ENCODE assay signal across 26 cellular contexts in genomic region chr19:35879068-35879467, GRCh38. TPM values are rescaled to one million over a fixed set of nuclear protein-coding genes. Genes with fewer than 3 reads are reported as not detected.
A peak's percentile ranks its signal among the peaks of the same experiment; 100 is the strongest.
DNase-seq lines count a peak whose midpoint lies in the region; ATAC-seq, FAIRE-seq and TF ChIP-seq lines count a peak whose summit lies in the region.
"Had no signal": no experiment of that assay in that cellular context is flagged by ENCODE, and none has a peak within 500 bp of the region (broad histone marks: within the 10 kb centered on the region; RNA-seq: fewer than 3 reads in every experiment).

No MANE protein-coding gene starts in this region.

- no peaks in the 10 kb centered on the region for H3K9me3 Mint-ChIP-seq in activated T-cell treated with anti-CD3 and anti-CD28 coated beads, Interleukin-2, amount 50 U/mL, for 24 hours
- H3K9me3 Mint-ChIP-seq: activated CD8-positive, alpha-beta T cell treated with anti-CD3 and anti-CD28 coated beads for 36 hours; activated naive CD4-positive, alpha-beta T cell treated with anti-CD3 and anti-CD28 coated beads for 36 hours; brain; CD4-positive, alpha-beta T cell had no signal

- H3K79me2 ChIP-seq in H1 (ENCODE audit: control insufficient read depth in 1 of 2, insufficient read depth in 2 of 2, low read length in 2 of 2), result no peaks in the 10 kb centered on the region

- TF ChIP-seq EP300 in H1 (IDR thresholded peaks at IDR 0.05; ENCODE audit: borderline replicate concordance in 1 of 2, low read depth in 2 of 2, low read length in 2 of 2), result no peak

- H3K27ac ChIP-seq in HUES64 (ENCODE audit: low read depth, low read length), result no peak overlapping the region
- H3K27ac ChIP-seq in H1 (ENCODE audit: low read depth, low read length), result no peak overlapping the region
- H3K27ac ChIP-seq: adrenal gland, esophagus muscularis mucosa, KMS-11, neutrophil, sigmoid colon, stomach, uterus had no signal

- no peak overlapping the region for H3K23ac ChIP-seq in H1 (ENCODE audit: insufficient read length)

- H3K4me3 Mint-ChIP-seq in activated T-cell treated with anti-CD3 and anti-CD28 coated beads, Interleukin-2, amount 50 U/mL, for 24 hours, result no peak overlapping the region
- H3K4me3 Mint-ChIP-seq: activated CD4-positive, alpha-beta T cell treated with anti-CD3 and anti-CD28 coated beads for 36 hours; activated CD8-positive, alpha-beta T cell treated with anti-CD3 and anti-CD28 coated beads for 36 hours; activated naive CD4-positive, alpha-beta T cell treated with anti-CD3 and anti-CD28 coated beads for 36 hours; CD4-positive, alpha-beta T cell had no signal

- 44% methylated on average over 23 of the region's 23 CpGs for WGBS in HUES64
- 64% methylated on average over 16 of the region's 23 CpGs; no CpG with 5 or more reads in 1 of the 2 experiments for WGBS in H1 (ENCODE audit: extremely low coverage in 1 of 2, insufficient coverage in 1 of 2, insufficient read length in 1 of 2, insufficient replicate concordance in 2 of 2, low coverage in 1 of 2, low lambda C conversion rate in 2 of 2, missing lambda C conversion rate in 1 of 2), 2 experiments

- no peak overlapping the region for H3K14ac ChIP-seq in H1 (ENCODE audit: insufficient read length)

- peaks cover 26% of the 10 kb centered on the region for H3K27me3 Mint-ChIP-seq in activated T-cell treated with anti-CD3 and anti-CD28 coated beads, Interleukin-2, amount 50 U/mL, for 24 hours
- H3K27me3 Mint-ChIP-seq: brain had no signal

- no peak overlapping the region for H3K56ac ChIP-seq in H1 (replicated peaks; ENCODE audit: insufficient read length, low read depth, low read length)

- no peaks in the 10 kb centered on the region for H3K79me1 ChIP-seq in H1 (ENCODE audit: low read depth, low read length)

- H2AK5ac ChIP-seq in H1 (ENCODE audit: low read depth, low read length), result no peak overlapping the region

- DNase-seq in D721Med (ENCODE audit: insufficient read length, low spot score) (peak; percentile 1), H1 (ENCODE audit: low read depth in 1 of 2, low spot score in 2 of 2) (no peak), NCI-H82 (lab: John Stamatoyannopoulos, UW) (no peak)
- DNase-seq in activated T-cell treated with anti-CD3 and anti-CD28 coated beads, Interleukin-2, amount 50 U/mL, for 24 hours, result no peak
- DNase-seq: NCI-H187 treated with DMSO at 0.1 percent for 48 hours had no signal

- TF ChIP-seq CTCF in D721Med (IDR thresholded peaks at IDR 0.05; ENCODE audit: insufficient read depth, missing control alignments) (no peak), H1 (IDR thresholded peaks at IDR 0.05; ENCODE audit: control extremely low read depth in 1 of 3, insufficient read depth in 1 of 3, low read depth in 1 of 3, low read length in 3 of 3) (no peak)

- no peak overlapping the region for H3K4ac ChIP-seq in H1 (replicated peaks; ENCODE audit: insufficient read length, low read depth, low read length)

- no peak for TF ChIP-seq POLR2A in H1 (IDR thresholded peaks at IDR 0.05; ENCODE audit: control extremely low read depth in 1 of 2, low read depth in 2 of 2, low read length in 2 of 2)

- H3K4me2 ChIP-seq in H1 (ENCODE audit: insufficient read depth in 1 of 2, low read depth in 2 of 2, low read length in 2 of 2), result peak overlapping the region; percentile 1 to 41; a peak in 1 of 4 replicates
- H3K4me2 ChIP-seq: KMS-11 had no signal

- CTCF ChIA-PET in H1 (lab: Charles Lee; ENCODE audit: partially characterized antibody), result interaction anchor here (0.9 to 1.5 kb wide), 5 partner anchors 9 to 79 kb away, joined by 3 to 4 read pairs (median 3); no protein-coding TSS in a partner anchor

- no peaks in the 10 kb centered on the region for H4K20me1 ChIP-seq in H1 (replicated peaks in 1 of 2; ENCODE audit: control insufficient read depth in 1 of 2, insufficient read depth in 2 of 2, low read length in 2 of 2)

- no peak overlapping the region for H2AFZ ChIP-seq in H1 (ENCODE audit: low read length)

- peak overlapping the region; percentile 38; the same call in 1 of the 2 replicates for H3K4me3 ChIP-seq in HUES64 (ENCODE audit: low read length)
- peak overlapping the region in 1 of 4 experiments; percentile 30; a peak in 2 of 8 replicates for H3K4me3 ChIP-seq in H1 (ENCODE audit: extremely low read depth in 1 of 4, insufficient read depth in 2 of 4, low read depth in 3 of 4, low read length in 4 of 4)
- H3K4me3 ChIP-seq: adrenal gland, esophagus muscularis mucosa, sigmoid colon, stomach, uterus had no signal

- H3K9me3 ChIP-seq in HUES64 (ENCODE audit: insufficient read depth, low read depth, low read length) (no peaks in the 10 kb centered on the region), H1 (ENCODE audit: insufficient read depth in 2 of 2, low read depth in 1 of 2, low read length in 1 of 2) (no peaks in the 10 kb centered on the region)
- H3K9me3 ChIP-seq: adrenal gland, esophagus muscularis mucosa, neutrophil, sigmoid colon, stomach, uterus had no signal

- H2BK20ac ChIP-seq in H1 (ENCODE audit: low read length), result no peak overlapping the region

- no peaks in the 10 kb centered on the region for H3K36me3 ChIP-seq in HUES64 (ENCODE audit: insufficient read depth, low read length)
- H3K36me3 ChIP-seq in H1 (ENCODE audit: control insufficient read depth in 2 of 4, insufficient read depth in 4 of 4, low read length in 3 of 4), result no peaks in the 10 kb centered on the region; a peak in 1 of 8 replicates
- H3K36me3 ChIP-seq: adrenal gland, esophagus muscularis mucosa, neutrophil, sigmoid colon, uterus had no signal

- H3K36me3 Mint-ChIP-seq in activated T-cell treated with anti-CD3 and anti-CD28 coated beads, Interleukin-2, amount 50 U/mL, for 24 hours (ENCODE audit: low read depth), result no peaks in the 10 kb centered on the region

- no peak overlapping the region for H2BK5ac ChIP-seq in H1 (ENCODE audit: low read depth, low read length)

- H3K4me1 Mint-ChIP-seq in activated T-cell treated with anti-CD3 and anti-CD28 coated beads, Interleukin-2, amount 50 U/mL, for 24 hours (ENCODE audit: low read depth), result peaks cover 9% of the 10 kb centered on the region

- no peak overlapping the region for H3K27ac Mint-ChIP-seq in activated T-cell treated with anti-CD3 and anti-CD28 coated beads, Interleukin-2, amount 50 U/mL, for 24 hours
- H3K27ac Mint-ChIP-seq: activated CD4-positive, alpha-beta T cell treated with anti-CD3 and anti-CD28 coated beads for 36 hours; activated CD8-positive, alpha-beta T cell treated with anti-CD3 and anti-CD28 coated beads for 36 hours; activated naive CD4-positive, alpha-beta T cell treated with anti-CD3 and anti-CD28 coated beads for 36 hours; CD4-positive, alpha-beta T cell had no signal

- POLR2A ChIA-PET in H1 (lab: Charles Lee; ENCODE audit: partially characterized antibody), result interaction anchor here (1.6 kb wide), 1 partner anchor 22 kb away, joined by 6 read pairs; the partner anchor contains the start of gene NFKBID

- H3K23me2 ChIP-seq in H1 (ENCODE audit: low read depth, low read length), result no peaks in the 10 kb centered on the region

- no peak for ATAC-seq in GM18498 (IDR thresholded peaks at IDR 0.05; ENCODE audit: unreplicated experiment)

- H3K27me3 ChIP-seq in HUES64 (ENCODE audit: insufficient read depth, low read length), result peaks cover 12% of the 10 kb centered on the region
- H3K27me3 ChIP-seq in H1 (replicated peaks in 1 of 4; ENCODE audit: control insufficient read depth in 3 of 4, extremely low read depth in 1 of 4, insufficient read depth in 3 of 4, low read length in 3 of 4), result 0 out of 7 replicates have a peak, but pooled peaks cover 0 to 5% (median 1%) of the 10 kb centered on the region in 4 experiments
- H3K27me3 ChIP-seq: adrenal gland had no signal

- no peak overlapping the region for H2BK12ac ChIP-seq in H1 (ENCODE audit: low read depth, low read length)

- H3K4me1 ChIP-seq in HUES64 (ENCODE audit: insufficient read depth, low read length) (peaks cover 7% of the 10 kb centered on the region), H1 (replicated peaks in 1 of 4; ENCODE audit: control insufficient read depth in 3 of 4, insufficient read depth in 4 of 4, low read length in 3 of 4) (peaks cover 0 to 6% (median 1%) of the 10 kb centered on the region in 4 experiments; a peak in 3 of 7 replicates)
- H3K4me1 ChIP-seq: adrenal gland, uterus had no signal

- no peak overlapping the region for H4K5ac ChIP-seq in H1 (ENCODE audit: insufficient read length, low read depth, low read length)

- H3K9ac ChIP-seq in HUES64 (ENCODE audit: low read depth, low read length), result no peak overlapping the region
- no peak overlapping the region for H3K9ac ChIP-seq in H1 (replicated peaks in 1 of 4; ENCODE audit: extremely low read depth in 1 of 4, low read depth in 3 of 4, low read length in 3 of 4)
- H3K9ac ChIP-seq: KMS-11 had no signal

- no peak overlapping the region for H2BK120ac ChIP-seq in H1 (replicated peaks; ENCODE audit: low read depth, low read length)

- H3K18ac ChIP-seq in H1 (ENCODE audit: extremely low read depth, low read length), result no peak overlapping the region

- H4K91ac ChIP-seq in H1 (replicated peaks; ENCODE audit: insufficient read length, low read length), result no peak overlapping the region

- no peak overlapping the region; the same call in 1 of the 2 replicates for H4K8ac ChIP-seq in H1 (ENCODE audit: extremely low read depth, insufficient read depth, low read length)

- no peak for TF ChIP-seq RAD21 in H1 (IDR thresholded peaks at IDR 0.05 in 1 of 2, conservative IDR thresholded peaks at IDR 0.05 in 1 of 2; ENCODE audit: low read depth in 2 of 2, low read length in 2 of 2)

- FAIRE-seq in D721Med (lab: Jason Lieb, UNC) (no peak), H1 (lab: Jason Lieb, UNC) (no peak)

- H2BK15ac ChIP-seq in H1 (ENCODE audit: low read length), result no peak overlapping the region

RNA-seq across cellular contexts. Expression of gene APLP1, which starts 10.7 kb away (rescaled TPM):
- polyA plus RNA-seq in HUES64 (2013, experiment 1 of 2), result 43.3 TPM
- 75.3 TPM for polyA plus RNA-seq in HUES64 (2013, experiment 2 of 2)
- 22.0 and 22.2 TPM in 2 replicates for total RNA-seq in H1 (2021; fragmentation: NEBNext Ultra II Directional; extraction: Animal tissue kit (Norgen Biotek cat#: 25700))
- polyA plus RNA-seq in H1 (2011; rRNA removed), result 19.9 and 32.4 TPM in 2 replicates
- 18.3 TPM for polyA plus RNA-seq in H1 (2011; cell fraction: cytosol; rRNA removed)
- 37.2 TPM for polyA plus RNA-seq in H1 (2011; cell fraction: nucleus; rRNA removed)
- 18.3 to 26.1 TPM (median 22.6 TPM) in 4 replicates for polyA plus RNA-seq in H1 (2012, experiment 1 of 2)
- polyA plus RNA-seq in H1 (2012, experiment 2 of 2), result 52.7 TPM
- 43.9 TPM for polyA plus RNA-seq in H1 (2013, experiment 1 of 2)
- polyA plus RNA-seq in H1 (2013, experiment 2 of 2), result 44.0 TPM
- 8.1 and 9.1 TPM in 2 replicates for polyA minus RNA-seq in H1 (2011; rRNA and poly(A)+ RNA removed)
- 8.1 TPM for polyA minus RNA-seq in H1 (2011; cell fraction: cytosol; rRNA and poly(A)+ RNA removed)
- polyA minus RNA-seq in H1 (2011; cell fraction: nucleus; rRNA and poly(A)+ RNA removed), result 9.3 TPM
- total RNA-seq: CD4-positive, alpha-beta T cell had no signal

RNA-seq across cellular contexts. Expression of gene NFKBID, which starts 21.3 kb away (rescaled TPM):
- 5.6 TPM for polyA plus RNA-seq in HUES64 (2013, experiment 1 of 2)
- 5.6 TPM for polyA plus RNA-seq in HUES64 (2013, experiment 2 of 2)
- total RNA-seq in H1 (2021; fragmentation: NEBNext Ultra II Directional; extraction: Animal tissue kit (Norgen Biotek cat#: 25700)), result 12.0 and 13.2 TPM in 2 replicates
- 10.0 and 22.1 TPM in 2 replicates for polyA plus RNA-seq in H1 (2011; rRNA removed)
- polyA plus RNA-seq in H1 (2011; cell fraction: cytosol; rRNA removed), result 8.7 TPM
- polyA plus RNA-seq in H1 (2011; cell fraction: nucleus; rRNA removed), result 39.2 TPM
- 4.9 to 9.4 TPM (median 8.5 TPM) in 4 replicates for polyA plus RNA-seq in H1 (2012, experiment 1 of 2)
- polyA plus RNA-seq in H1 (2012, experiment 2 of 2), result 5.1 TPM
- polyA plus RNA-seq in H1 (2013, experiment 1 of 2), result 9.8 TPM
- 11.0 TPM for polyA plus RNA-seq in H1 (2013, experiment 2 of 2)
- 7.3 and 8.1 TPM in 2 replicates for polyA minus RNA-seq in H1 (2011; rRNA and poly(A)+ RNA removed)
- 5.7 TPM for polyA minus RNA-seq in H1 (2011; cell fraction: cytosol; rRNA and poly(A)+ RNA removed)
- 27.4 TPM for polyA minus RNA-seq in H1 (2011; cell fraction: nucleus; rRNA and poly(A)+ RNA removed)

RNA-seq across cellular contexts. Expression of gene KIRREL2, which starts 22.4 kb away (rescaled TPM):
- 2.0 TPM for polyA plus RNA-seq in HUES64 (2013, experiment 1 of 2)
- 2.3 TPM for polyA plus RNA-seq in HUES64 (2013, experiment 2 of 2)
- 4.6 TPM in 2 replicates for total RNA-seq in H1 (2021; fragmentation: NEBNext Ultra II Directional; extraction: Animal tissue kit (Norgen Biotek cat#: 25700))
- 2.4 and 3.3 TPM in 2 replicates for polyA plus RNA-seq in H1 (2011; rRNA removed)
- polyA plus RNA-seq in H1 (2011; cell fraction: cytosol; rRNA removed), result 2.6 TPM
- polyA plus RNA-seq in H1 (2011; cell fraction: nucleus; rRNA removed), result 7.0 TPM
- 3.4 to 4.7 TPM (median 4.0 TPM) in 4 replicates for polyA plus RNA-seq in H1 (2012, experiment 1 of 2)
- 2.8 TPM for polyA plus RNA-seq in H1 (2012, experiment 2 of 2)
- polyA plus RNA-seq in H1 (2013, experiment 1 of 2), result 4.8 TPM
- polyA plus RNA-seq in H1 (2013, experiment 2 of 2), result 4.4 TPM
- polyA minus RNA-seq in H1 (2011; rRNA and poly(A)+ RNA removed), result 1.2 and 2.4 TPM in 2 replicates
- polyA minus RNA-seq in H1 (2011; cell fraction: cytosol; rRNA and poly(A)+ RNA removed), result 2.2 TPM
- 1.7 TPM for polyA minus RNA-seq in H1 (2011; cell fraction: nucleus; rRNA and poly(A)+ RNA removed)
- total RNA-seq: dermis microvascular lymphatic vessel endothelial cell, esophagus muscularis mucosa, liver, mesenteric fat pad, myocyte had no signal
- polyA plus RNA-seq: keratinocyte, liver had no signal

RNA-seq across cellular contexts. Expression of gene HCST, which starts 23.3 kb away (rescaled TPM):
- not detected for polyA plus RNA-seq in HUES64 (2013, experiment 1 of 2)
- 0.57 TPM for polyA plus RNA-seq in HUES64 (2013, experiment 2 of 2)
- total RNA-seq in H1 (2021; fragmentation: NEBNext Ultra II Directional; extraction: Animal tissue kit (Norgen Biotek cat#: 25700)), result 1.1 TPM in 1 of 2 replicates, not detected in the other
- polyA plus RNA-seq in H1 (2011; rRNA removed), result 2.8 and 3.0 TPM in 2 replicates
- polyA plus RNA-seq in H1 (2011; cell fraction: cytosol; rRNA removed), result 1.5 TPM
- polyA plus RNA-seq in H1 (2011; cell fraction: nucleus; rRNA removed), result 1.0 TPM
- 0.90 to 1.8 TPM (median 1.3 TPM) in 4 replicates for polyA plus RNA-seq in H1 (2012, experiment 1 of 2)
- 4.3 TPM for polyA plus RNA-seq in H1 (2012, experiment 2 of 2)
- polyA plus RNA-seq in H1 (2013, experiment 1 of 2), result 3.4 TPM
- polyA plus RNA-seq in H1 (2013, experiment 2 of 2), result 4.7 TPM
- polyA minus RNA-seq in H1 (2011; rRNA and poly(A)+ RNA removed), result 0.73 TPM in 1 of 2 replicates, not detected in the other
- polyA minus RNA-seq in H1 (2011; cell fraction: cytosol; rRNA and poly(A)+ RNA removed), result not detected
- not detected for polyA minus RNA-seq in H1 (2011; cell fraction: nucleus; rRNA and poly(A)+ RNA removed)
- total RNA-seq: H4, myocyte, progenitor cell of endocrine pancreas had no signal

RNA-seq across cellular contexts. Expression of gene NPHS1, which starts 26.8 kb away (rescaled TPM):
- polyA plus RNA-seq in HUES64 (2013, experiment 1 of 2), result not detected
- polyA plus RNA-seq in HUES64 (2013, experiment 2 of 2), result 0.57 TPM
- 0.40 and 1.4 TPM in 2 replicates for total RNA-seq in H1 (2021; fragmentation: NEBNext Ultra II Directional; extraction: Animal tissue kit (Norgen Biotek cat#: 25700))
- polyA plus RNA-seq in H1 (2011; rRNA removed), result 1.3 and 1.9 TPM in 2 replicates
- polyA plus RNA-seq in H1 (2011; cell fraction: cytosol; rRNA removed), result 2.6 TPM
- polyA plus RNA-seq in H1 (2011; cell fraction: nucleus; rRNA removed), result 8.1 TPM
- polyA plus RNA-seq in H1 (2012, experiment 1 of 2), result 0.87 to 1.9 TPM (median 1.4 TPM) in 4 replicates
- polyA plus RNA-seq in H1 (2012, experiment 2 of 2), result 0.34 TPM
- 0.69 TPM for polyA plus RNA-seq in H1 (2013, experiment 1 of 2)
- polyA plus RNA-seq in H1 (2013, experiment 2 of 2), result 0.68 TPM
- 0.63 and 0.73 TPM in 2 replicates for polyA minus RNA-seq in H1 (2011; rRNA and poly(A)+ RNA removed)
- 0.73 TPM for polyA minus RNA-seq in H1 (2011; cell fraction: cytosol; rRNA and poly(A)+ RNA removed)
- polyA minus RNA-seq in H1 (2011; cell fraction: nucleus; rRNA and poly(A)+ RNA removed), result 1.7 TPM
- total RNA-seq: activated CD4-positive, alpha-beta T cell treated with anti-CD3 and anti-CD28 coated beads for 36 hours; activated CD8-positive, alpha-beta T cell treated with anti-CD3 and anti-CD28 coated beads for 36 hours; CD4-positive, alpha-beta T cell; dermis microvascular lymphatic vessel endothelial cell; esophagus muscularis mucosa; H4; mesenteric fat pad; myocyte; sigmoid colon had no signal
- polyA plus RNA-seq: adrenal gland, keratinocyte, liver had no signal
